In the genomic region with DNA sequence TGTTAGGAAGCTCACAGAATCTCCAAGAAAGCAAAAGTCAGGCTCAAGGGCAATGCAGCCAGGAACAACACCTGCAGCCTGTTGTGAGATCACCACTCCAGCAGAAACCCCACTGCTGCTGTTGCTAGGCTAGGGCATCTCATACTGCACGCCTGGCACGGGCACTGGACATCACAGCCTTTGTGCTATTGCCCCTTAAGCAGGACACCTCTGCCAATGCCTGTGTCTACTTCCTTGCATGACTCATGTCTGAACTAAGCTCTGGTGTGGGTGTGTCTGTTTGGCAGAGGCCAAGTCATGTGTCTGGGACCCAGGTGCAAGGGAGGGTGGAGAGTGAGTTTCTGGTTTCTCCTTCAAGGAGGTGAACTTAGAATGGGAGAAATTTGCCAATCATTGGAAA, we compare ENCODE assay signal across 1 cellular context.
TF ChIP-seq lines count a peak whose summit lies in the region.

No MANE protein-coding gene starts in this region.

TF ChIP-seq in K562, 482 proteins besides CTCF, POLR2A, EP300 and RAD21 (continues in another document):
- TF ChIP-seq FOXP1 (CRISPR knock-in tag; IDR thresholded peaks at IDR 0.05) (no peak), FOXA1 (IDR thresholded peaks at IDR 0.05; ENCODE audit: borderline replicate concordance) (no peak), MTA2 (IDR thresholded peaks at IDR 0.05; ENCODE audit: low read depth) (no peak), ZNF75A (CRISPR knock-in tag; IDR thresholded peaks at IDR 0.05) (no peak), ZNF583 (CRISPR knock-in tag; IDR thresholded peaks at IDR 0.05) (no peak), PRMT5 (CRISPR knock-in tag; IDR thresholded peaks at IDR 0.05) (no peak), DPF2 (IDR thresholded peaks at IDR 0.05) (peak; percentile 74), ZNF76 (CRISPR knock-in tag; IDR thresholded peaks at IDR 0.05; ENCODE audit: borderline replicate concordance) (no peak), ZNF121 (CRISPR knock-in tag; conservative IDR thresholded peaks at IDR 0.05) (no peak), POLR2G (IDR thresholded peaks at IDR 0.05; ENCODE audit: low read depth, low read length) (no peak), BRD9 (IDR thresholded peaks at IDR 0.05; ENCODE audit: low read depth, partially characterized antibody) (no peak), ZNF239 (CRISPR knock-in tag; IDR thresholded peaks at IDR 0.05) (no peak), KLF13 (tag; IDR thresholded peaks at IDR 0.05; ENCODE audit: borderline replicate concordance, low read depth) (no peak), XRCC4 (IDR thresholded peaks at IDR 0.05; ENCODE audit: extremely low read depth, insufficient read depth, insufficient read length) (no peak), MEF2A (IDR thresholded peaks at IDR 0.05; ENCODE audit: control insufficient read depth, low read depth, low read length) (no peak), ZNF143 (CRISPR knock-in tag; IDR thresholded peaks at IDR 0.05) (no peak), RHOXF2B (CRISPR knock-in tag; conservative IDR thresholded peaks at IDR 0.05) (no peak), FOXK2 (conservative IDR thresholded peaks at IDR 0.05 in 1 of 2, IDR thresholded peaks at IDR 0.05 in 1 of 2; ENCODE audit: low read depth in 2 of 2) (peak; percentile 61 to 72; a peak in 3 of 4 replicates), BACH1 (tag; IDR thresholded peaks at IDR 0.05) (no peak), U2AF1 (optimal IDR thresholded peaks at IDR 0.05; ENCODE audit: low read depth, low read length) (no peak), SRSF7 (optimal IDR thresholded peaks at IDR 0.05; ENCODE audit: low read depth, low read length) (no peak), RAD51 (IDR thresholded peaks at IDR 0.05; ENCODE audit: borderline replicate concordance, low read depth) (peak; percentile 48; the same call in 1 of the 2 replicates), LCOR (CRISPR knock-in tag; IDR thresholded peaks at IDR 0.05) (no peak), HCFC1 (IDR thresholded peaks at IDR 0.05; ENCODE audit: low read depth, low read length) (no peak), FOXM1 (IDR thresholded peaks at IDR 0.05; ENCODE audit: low read depth) (no peak), FOXM1 (CRISPR knock-in tag; IDR thresholded peaks at IDR 0.05; ENCODE audit: low read depth) (no peak), TBP (optimal IDR thresholded peaks at IDR 0.05; ENCODE audit: low read depth, low read length) (no peak), ARID1B (IDR thresholded peaks at IDR 0.05) (peak; percentile 46), ETS2 (tag; IDR thresholded peaks at IDR 0.05; ENCODE audit: borderline replicate concordance, poor library complexity, severe bottlenecking) (no peak), MXI1 (IDR thresholded peaks at IDR 0.05; ENCODE audit: low read depth, low read length) (no peak), SMAD4 (CRISPR knock-in tag; conservative IDR thresholded peaks at IDR 0.05) (no peak; the same call in 1 of the 2 replicates), MAFF (IDR thresholded peaks at IDR 0.05; ENCODE audit: low read length) (no peak), NELFE (IDR thresholded peaks at IDR 0.05; ENCODE audit: insufficient read depth, insufficient read length) (no peak), ZNF41 (CRISPR knock-in tag; conservative IDR thresholded peaks at IDR 0.05) (no peak), ARID2 (IDR thresholded peaks at IDR 0.05) (no peak), NFIC (IDR thresholded peaks at IDR 0.05) (no peak), RNF2 (IDR thresholded peaks at IDR 0.05) (no peak), MYNN (IDR thresholded peaks at IDR 0.05) (0 out of 2 replicates have a peak, but pooled peaks have one; percentile 24), MYNN (CRISPR knock-in tag; IDR thresholded peaks at IDR 0.05) (no peak), HSF4 (CRISPR knock-in tag; IDR thresholded peaks at IDR 0.05; ENCODE audit: borderline replicate concordance) (no peak), BRCA1 (IDR thresholded peaks at IDR 0.05) (no peak), BRCA1 (CRISPR knock-in tag; IDR thresholded peaks at IDR 0.05) (no peak), CSDE1 (IDR thresholded peaks at IDR 0.05) (no peak), FOXA3 (CRISPR knock-in tag; conservative IDR thresholded peaks at IDR 0.05 in 1 of 2, IDR thresholded peaks at IDR 0.05 in 1 of 2) (no peak)
- TF ChIP-seq, protein P1, sequence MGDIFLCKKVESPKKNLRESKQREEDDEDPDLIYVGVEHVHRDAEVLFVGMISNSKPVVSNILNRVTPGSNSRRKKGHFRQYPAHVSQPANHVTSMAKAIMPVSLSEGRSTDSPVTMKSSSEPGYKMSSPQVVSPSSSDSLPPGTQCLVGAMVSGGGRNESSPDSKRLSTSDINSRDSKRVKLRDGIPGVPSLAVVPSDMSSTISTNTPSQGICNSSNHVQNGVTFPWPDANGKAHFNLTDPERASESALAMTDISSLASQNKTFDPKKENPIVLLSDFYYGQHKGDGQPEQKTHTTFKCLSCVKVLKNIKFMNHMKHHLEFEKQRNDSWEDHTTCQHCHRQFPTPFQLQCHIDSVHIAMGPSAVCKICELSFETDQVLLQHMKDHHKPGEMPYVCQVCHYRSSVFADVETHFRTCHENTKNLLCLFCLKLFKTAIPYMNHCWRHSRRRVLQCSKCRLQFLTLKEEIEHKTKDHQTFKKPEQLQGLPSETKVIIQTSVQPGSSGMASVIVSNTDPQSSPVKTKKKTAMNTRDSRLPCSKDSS (IDR thresholded peaks at IDR 0.05; ENCODE audit: low read depth, partially characterized antibody): no peak
- TF ChIP-seq, protein P2, sequence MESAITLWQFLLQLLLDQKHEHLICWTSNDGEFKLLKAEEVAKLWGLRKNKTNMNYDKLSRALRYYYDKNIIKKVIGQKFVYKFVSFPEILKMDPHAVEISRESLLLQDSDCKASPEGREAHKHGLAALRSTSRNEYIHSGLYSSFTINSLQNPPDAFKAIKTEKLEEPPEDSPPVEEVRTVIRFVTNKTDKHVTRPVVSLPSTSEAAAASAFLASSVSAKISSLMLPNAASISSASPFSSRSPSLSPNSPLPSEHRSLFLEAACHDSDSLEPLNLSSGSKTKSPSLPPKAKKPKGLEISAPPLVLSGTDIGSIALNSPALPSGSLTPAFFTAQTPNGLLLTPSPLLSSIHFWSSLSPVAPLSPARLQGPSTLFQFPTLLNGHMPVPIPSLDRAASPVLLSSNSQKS (CRISPR knock-in tag; IDR thresholded peaks at IDR 0.05): no peak
- TF ChIP-seq, protein P3, sequence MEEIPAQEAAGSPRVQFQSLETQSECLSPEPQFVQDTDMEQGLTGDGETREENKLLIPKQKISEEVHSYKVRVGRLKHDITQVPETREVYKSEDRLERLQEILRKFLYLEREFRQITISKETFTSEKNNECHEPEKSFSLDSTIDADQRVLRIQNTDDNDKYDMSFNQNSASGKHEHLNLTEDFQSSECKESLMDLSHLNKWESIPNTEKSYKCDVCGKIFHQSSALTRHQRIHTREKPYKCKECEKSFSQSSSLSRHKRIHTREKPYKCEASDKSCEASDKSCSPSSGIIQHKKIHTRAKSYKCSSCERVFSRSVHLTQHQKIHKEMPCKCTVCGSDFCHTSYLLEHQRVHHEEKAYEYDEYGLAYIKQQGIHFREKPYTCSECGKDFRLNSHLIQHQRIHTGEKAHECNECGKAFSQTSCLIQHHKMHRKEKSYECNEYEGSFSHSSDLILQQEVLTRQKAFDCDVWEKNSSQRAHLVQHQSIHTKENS (CRISPR knock-in tag; IDR thresholded peaks at IDR 0.05): no peak
- TF ChIP-seq, protein P4, sequence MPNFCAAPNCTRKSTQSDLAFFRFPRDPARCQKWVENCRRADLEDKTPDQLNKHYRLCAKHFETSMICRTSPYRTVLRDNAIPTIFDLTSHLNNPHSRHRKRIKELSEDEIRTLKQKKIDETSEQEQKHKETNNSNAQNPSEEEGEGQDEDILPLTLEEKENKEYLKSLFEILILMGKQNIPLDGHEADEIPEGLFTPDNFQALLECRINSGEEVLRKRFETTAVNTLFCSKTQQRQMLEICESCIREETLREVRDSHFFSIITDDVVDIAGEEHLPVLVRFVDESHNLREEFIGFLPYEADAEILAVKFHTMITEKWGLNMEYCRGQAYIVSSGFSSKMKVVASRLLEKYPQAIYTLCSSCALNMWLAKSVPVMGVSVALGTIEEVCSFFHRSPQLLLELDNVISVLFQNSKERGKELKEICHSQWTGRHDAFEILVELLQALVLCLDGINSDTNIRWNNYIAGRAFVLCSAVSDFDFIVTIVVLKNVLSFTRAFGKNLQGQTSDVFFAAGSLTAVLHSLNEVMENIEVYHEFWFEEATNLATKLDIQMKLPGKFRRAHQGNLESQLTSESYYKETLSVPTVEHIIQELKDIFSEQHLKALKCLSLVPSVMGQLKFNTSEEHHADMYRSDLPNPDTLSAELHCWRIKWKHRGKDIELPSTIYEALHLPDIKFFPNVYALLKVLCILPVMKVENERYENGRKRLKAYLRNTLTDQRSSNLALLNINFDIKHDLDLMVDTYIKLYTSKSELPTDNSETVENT (CRISPR knock-in tag; IDR thresholded peaks at IDR 0.05): no peak
- TF ChIP-seq, protein P5, sequence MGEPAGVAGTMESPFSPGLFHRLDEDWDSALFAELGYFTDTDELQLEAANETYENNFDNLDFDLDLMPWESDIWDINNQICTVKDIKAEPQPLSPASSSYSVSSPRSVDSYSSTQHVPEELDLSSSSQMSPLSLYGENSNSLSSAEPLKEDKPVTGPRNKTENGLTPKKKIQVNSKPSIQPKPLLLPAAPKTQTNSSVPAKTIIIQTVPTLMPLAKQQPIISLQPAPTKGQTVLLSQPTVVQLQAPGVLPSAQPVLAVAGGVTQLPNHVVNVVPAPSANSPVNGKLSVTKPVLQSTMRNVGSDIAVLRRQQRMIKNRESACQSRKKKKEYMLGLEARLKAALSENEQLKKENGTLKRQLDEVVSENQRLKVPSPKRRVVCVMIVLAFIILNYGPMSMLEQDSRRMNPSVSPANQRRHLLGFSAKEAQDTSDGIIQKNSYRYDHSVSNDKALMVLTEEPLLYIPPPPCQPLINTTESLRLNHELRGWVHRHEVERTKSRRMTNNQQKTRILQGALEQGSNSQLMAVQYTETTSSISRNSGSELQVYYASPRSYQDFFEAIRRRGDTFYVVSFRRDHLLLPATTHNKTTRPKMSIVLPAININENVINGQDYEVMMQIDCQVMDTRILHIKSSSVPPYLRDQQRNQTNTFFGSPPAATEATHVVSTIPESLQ (CRISPR knock-in tag; IDR thresholded peaks at IDR 0.05): no peak
- TF ChIP-seq, protein P6, sequence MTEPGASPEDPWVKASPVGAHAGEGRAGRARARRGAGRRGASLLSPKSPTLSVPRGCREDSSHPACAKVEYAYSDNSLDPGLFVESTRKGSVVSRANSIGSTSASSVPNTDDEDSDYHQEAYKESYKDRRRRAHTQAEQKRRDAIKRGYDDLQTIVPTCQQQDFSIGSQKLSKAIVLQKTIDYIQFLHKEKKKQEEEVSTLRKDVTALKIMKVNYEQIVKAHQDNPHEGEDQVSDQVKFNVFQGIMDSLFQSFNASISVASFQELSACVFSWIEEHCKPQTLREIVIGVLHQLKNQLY (CRISPR knock-in tag; conservative IDR thresholded peaks at IDR 0.05): no peak
- TF ChIP-seq, protein P7, sequence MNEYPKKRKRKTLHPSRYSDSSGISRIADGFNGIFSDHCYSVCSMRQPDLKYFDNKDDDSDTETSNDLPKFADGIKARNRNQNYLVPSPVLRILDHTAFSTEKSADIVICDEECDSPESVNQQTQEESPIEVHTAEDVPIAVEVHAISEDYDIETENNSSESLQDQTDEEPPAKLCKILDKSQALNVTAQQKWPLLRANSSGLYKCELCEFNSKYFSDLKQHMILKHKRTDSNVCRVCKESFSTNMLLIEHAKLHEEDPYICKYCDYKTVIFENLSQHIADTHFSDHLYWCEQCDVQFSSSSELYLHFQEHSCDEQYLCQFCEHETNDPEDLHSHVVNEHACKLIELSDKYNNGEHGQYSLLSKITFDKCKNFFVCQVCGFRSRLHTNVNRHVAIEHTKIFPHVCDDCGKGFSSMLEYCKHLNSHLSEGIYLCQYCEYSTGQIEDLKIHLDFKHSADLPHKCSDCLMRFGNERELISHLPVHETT (CRISPR knock-in tag; conservative IDR thresholded peaks at IDR 0.05 in 1 of 2, IDR thresholded peaks at IDR 0.05 in 1 of 2): 0 out of 4 replicates have a peak, but pooled peaks of 1 of the 2 experiments have one; percentile 27
- TF ChIP-seq, protein P8, sequence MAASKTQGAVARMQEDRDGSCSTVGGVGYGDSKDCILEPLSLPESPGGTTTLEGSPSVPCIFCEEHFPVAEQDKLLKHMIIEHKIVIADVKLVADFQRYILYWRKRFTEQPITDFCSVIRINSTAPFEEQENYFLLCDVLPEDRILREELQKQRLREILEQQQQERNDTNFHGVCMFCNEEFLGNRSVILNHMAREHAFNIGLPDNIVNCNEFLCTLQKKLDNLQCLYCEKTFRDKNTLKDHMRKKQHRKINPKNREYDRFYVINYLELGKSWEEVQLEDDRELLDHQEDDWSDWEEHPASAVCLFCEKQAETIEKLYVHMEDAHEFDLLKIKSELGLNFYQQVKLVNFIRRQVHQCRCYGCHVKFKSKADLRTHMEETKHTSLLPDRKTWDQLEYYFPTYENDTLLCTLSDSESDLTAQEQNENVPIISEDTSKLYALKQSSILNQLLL (CRISPR knock-in tag; IDR thresholded peaks at IDR 0.05; ENCODE audit: borderline replicate concordance): no peak
- TF ChIP-seq, protein P9, sequence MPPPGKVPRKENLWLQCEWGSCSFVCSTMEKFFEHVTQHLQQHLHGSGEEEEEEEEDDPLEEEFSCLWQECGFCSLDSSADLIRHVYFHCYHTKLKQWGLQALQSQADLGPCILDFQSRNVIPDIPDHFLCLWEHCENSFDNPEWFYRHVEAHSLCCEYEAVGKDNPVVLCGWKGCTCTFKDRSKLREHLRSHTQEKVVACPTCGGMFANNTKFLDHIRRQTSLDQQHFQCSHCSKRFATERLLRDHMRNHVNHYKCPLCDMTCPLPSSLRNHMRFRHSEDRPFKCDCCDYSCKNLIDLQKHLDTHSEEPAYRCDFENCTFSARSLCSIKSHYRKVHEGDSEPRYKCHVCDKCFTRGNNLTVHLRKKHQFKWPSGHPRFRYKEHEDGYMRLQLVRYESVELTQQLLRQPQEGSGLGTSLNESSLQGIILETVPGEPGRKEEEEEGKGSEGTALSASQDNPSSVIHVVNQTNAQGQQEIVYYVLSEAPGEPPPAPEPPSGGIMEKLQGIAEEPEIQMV (tag; conservative IDR thresholded peaks at IDR 0.05; ENCODE audit: low read depth): no peak
- TF ChIP-seq, protein P10, sequence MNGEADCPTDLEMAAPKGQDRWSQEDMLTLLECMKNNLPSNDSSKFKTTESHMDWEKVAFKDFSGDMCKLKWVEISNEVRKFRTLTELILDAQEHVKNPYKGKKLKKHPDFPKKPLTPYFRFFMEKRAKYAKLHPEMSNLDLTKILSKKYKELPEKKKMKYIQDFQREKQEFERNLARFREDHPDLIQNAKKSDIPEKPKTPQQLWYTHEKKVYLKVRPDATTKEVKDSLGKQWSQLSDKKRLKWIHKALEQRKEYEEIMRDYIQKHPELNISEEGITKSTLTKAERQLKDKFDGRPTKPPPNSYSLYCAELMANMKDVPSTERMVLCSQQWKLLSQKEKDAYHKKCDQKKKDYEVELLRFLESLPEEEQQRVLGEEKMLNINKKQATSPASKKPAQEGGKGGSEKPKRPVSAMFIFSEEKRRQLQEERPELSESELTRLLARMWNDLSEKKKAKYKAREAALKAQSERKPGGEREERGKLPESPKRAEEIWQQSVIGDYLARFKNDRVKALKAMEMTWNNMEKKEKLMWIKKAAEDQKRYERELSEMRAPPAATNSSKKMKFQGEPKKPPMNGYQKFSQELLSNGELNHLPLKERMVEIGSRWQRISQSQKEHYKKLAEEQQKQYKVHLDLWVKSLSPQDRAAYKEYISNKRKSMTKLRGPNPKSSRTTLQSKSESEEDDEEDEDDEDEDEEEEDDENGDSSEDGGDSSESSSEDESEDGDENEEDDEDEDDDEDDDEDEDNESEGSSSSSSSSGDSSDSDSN (IDR thresholded peaks at IDR 0.05; ENCODE audit: borderline replicate concordance in 1 of 2, low read depth in 2 of 2, low read length in 2 of 2): no peak
- TF ChIP-seq, protein P11, sequence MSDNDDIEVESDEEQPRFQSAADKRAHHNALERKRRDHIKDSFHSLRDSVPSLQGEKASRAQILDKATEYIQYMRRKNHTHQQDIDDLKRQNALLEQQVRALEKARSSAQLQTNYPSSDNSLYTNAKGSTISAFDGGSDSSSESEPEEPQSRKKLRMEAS (CRISPR knock-in tag; IDR thresholded peaks at IDR 0.05): no peak
